ENCODE assay signal across 1 cellular context in the genomic region with DNA sequence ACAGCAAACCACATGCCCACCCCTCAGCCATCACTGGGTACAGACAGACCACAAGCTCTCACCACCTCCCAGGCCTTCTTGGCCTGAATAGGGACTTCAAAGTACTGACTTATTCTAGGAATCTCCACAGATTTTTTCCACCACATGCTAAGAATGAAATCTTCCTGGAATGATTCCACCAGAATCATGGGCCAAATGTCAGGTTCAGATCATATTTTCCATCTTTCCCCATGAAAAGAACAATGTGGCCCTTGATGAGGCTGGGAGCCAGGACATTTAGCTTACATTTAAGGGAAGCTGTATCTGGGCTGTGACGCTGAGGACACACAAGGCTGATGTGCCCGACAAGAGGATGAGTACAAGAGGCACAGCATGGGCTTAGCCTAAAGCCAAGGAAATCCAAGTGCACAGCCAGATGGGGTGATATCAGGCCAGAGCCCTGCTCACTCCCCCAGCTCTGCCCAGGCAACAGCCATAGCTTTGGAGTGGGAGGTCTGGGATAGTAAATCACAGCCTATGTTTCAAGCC.
TF ChIP-seq lines count a peak whose summit lies in the region.

No MANE protein-coding gene starts in this region.

TF ChIP-seq in SK-N-SH, 30 proteins besides CTCF, POLR2A, EP300 and RAD21 (continued from another document):
- TF ChIP-seq, protein P1, sequence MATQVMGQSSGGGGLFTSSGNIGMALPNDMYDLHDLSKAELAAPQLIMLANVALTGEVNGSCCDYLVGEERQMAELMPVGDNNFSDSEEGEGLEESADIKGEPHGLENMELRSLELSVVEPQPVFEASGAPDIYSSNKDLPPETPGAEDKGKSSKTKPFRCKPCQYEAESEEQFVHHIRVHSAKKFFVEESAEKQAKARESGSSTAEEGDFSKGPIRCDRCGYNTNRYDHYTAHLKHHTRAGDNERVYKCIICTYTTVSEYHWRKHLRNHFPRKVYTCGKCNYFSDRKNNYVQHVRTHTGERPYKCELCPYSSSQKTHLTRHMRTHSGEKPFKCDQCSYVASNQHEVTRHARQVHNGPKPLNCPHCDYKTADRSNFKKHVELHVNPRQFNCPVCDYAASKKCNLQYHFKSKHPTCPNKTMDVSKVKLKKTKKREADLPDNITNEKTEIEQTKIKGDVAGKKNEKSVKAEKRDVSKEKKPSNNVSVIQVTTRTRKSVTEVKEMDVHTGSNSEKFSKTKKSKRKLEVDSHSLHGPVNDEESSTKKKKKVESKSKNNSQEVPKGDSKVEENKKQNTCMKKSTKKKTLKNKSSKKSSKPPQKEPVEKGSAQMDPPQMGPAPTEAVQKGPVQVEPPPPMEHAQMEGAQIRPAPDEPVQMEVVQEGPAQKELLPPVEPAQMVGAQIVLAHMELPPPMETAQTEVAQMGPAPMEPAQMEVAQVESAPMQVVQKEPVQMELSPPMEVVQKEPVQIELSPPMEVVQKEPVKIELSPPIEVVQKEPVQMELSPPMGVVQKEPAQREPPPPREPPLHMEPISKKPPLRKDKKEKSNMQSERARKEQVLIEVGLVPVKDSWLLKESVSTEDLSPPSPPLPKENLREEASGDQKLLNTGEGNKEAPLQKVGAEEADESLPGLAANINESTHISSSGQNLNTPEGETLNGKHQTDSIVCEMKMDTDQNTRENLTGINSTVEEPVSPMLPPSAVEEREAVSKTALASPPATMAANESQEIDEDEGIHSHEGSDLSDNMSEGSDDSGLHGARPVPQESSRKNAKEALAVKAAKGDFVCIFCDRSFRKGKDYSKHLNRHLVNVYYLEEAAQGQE (IDR thresholded peaks at IDR 0.05; ENCODE audit: low read depth, low read length): no peak
- TF ChIP-seq, protein P2, sequence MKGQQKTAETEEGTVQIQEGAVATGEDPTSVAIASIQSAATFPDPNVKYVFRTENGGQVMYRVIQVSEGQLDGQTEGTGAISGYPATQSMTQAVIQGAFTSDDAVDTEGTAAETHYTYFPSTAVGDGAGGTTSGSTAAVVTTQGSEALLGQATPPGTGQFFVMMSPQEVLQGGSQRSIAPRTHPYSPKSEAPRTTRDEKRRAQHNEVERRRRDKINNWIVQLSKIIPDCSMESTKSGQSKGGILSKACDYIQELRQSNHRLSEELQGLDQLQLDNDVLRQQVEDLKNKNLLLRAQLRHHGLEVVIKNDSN (IDR thresholded peaks at IDR 0.05; ENCODE audit: borderline replicate concordance, low read depth): no peak
- TF ChIP-seq NRF1 (IDR thresholded peaks at IDR 0.05; ENCODE audit: low read depth, low read length): no peak
- no peak for TF ChIP-seq JUND (IDR thresholded peaks at IDR 0.05)
- TF ChIP-seq, protein P3, sequence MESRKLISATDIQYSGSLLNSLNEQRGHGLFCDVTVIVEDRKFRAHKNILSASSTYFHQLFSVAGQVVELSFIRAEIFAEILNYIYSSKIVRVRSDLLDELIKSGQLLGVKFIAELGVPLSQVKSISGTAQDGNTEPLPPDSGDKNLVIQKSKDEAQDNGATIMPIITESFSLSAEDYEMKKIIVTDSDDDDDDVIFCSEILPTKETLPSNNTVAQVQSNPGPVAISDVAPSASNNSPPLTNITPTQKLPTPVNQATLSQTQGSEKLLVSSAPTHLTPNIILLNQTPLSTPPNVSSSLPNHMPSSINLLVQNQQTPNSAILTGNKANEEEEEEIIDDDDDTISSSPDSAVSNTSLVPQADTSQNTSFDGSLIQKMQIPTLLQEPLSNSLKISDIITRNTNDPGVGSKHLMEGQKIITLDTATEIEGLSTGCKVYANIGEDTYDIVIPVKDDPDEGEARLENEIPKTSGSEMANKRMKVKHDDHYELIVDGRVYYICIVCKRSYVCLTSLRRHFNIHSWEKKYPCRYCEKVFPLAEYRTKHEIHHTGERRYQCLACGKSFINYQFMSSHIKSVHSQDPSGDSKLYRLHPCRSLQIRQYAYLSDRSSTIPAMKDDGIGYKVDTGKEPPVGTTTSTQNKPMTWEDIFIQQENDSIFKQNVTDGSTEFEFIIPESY (IDR thresholded peaks at IDR 0.05; ENCODE audit: borderline replicate concordance, low read depth): no peak
- TF ChIP-seq, protein P4, sequence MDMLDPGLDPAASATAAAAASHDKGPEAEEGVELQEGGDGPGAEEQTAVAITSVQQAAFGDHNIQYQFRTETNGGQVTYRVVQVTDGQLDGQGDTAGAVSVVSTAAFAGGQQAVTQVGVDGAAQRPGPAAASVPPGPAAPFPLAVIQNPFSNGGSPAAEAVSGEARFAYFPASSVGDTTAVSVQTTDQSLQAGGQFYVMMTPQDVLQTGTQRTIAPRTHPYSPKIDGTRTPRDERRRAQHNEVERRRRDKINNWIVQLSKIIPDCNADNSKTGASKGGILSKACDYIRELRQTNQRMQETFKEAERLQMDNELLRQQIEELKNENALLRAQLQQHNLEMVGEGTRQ (IDR thresholded peaks at IDR 0.05; ENCODE audit: borderline replicate concordance, low read depth, low read length): no peak
- no peak for TF ChIP-seq FOXJ3 (CRISPR knock-in tag; IDR thresholded peaks at IDR 0.05)
- no peak for TF ChIP-seq MEF2A (IDR thresholded peaks at IDR 0.05; ENCODE audit: borderline replicate concordance, low read depth)
- no peak for TF ChIP-seq RXRA (IDR thresholded peaks at IDR 0.05; ENCODE audit: borderline replicate concordance, low read depth)
- TF ChIP-seq EZH2phosphoT487 (IDR thresholded peaks at IDR 0.05; ENCODE audit: borderline replicate concordance, low read depth): no peak
- TF ChIP-seq CHD2 (IDR thresholded peaks at IDR 0.05; ENCODE audit: low read length, partially characterized antibody): no peak
- TF ChIP-seq POLR2AphosphoS5 (IDR thresholded peaks at IDR 0.05; ENCODE audit: low read depth, low read length): no peak
- TF ChIP-seq MXI1 (IDR thresholded peaks at IDR 0.05; ENCODE audit: low read depth, low read length): no peak
- no peak for TF ChIP-seq RCOR1 (IDR thresholded peaks at IDR 0.05; ENCODE audit: low read length)
- TF ChIP-seq RFX5 (IDR thresholded peaks at IDR 0.05; ENCODE audit: low read length): no peak
- TF ChIP-seq FOSL2 (IDR thresholded peaks at IDR 0.05; ENCODE audit: borderline replicate concordance, low read depth): no peak
- no peak for TF ChIP-seq GATA2 (CRISPR knock-in tag; IDR thresholded peaks at IDR 0.05)
- no peak for TF ChIP-seq SMC3 (IDR thresholded peaks at IDR 0.05; ENCODE audit: low read depth, low read length)
- no peak for TF ChIP-seq TCF12 (IDR thresholded peaks at IDR 0.05)
TF ChIP-seq in SK-N-SH: peak in this region for 0.
